ENCODE assay signal across 9 cellular contexts in genomic region chr3:15050405-15051092, GRCh38. TPM values are rescaled to one million over a fixed set of nuclear protein-coding genes. Genes with fewer than 3 reads are reported as not detected.
DNase-seq lines count a peak whose midpoint lies in the region; ATAC-seq and TF ChIP-seq lines count a peak whose summit lies in the region.
"Had no signal": no experiment of that assay in that cellular context is flagged by ENCODE, and none has a peak within 500 bp of the region (broad histone marks: within the 10 kb centered on the region; RNA-seq: fewer than 3 reads in every experiment).

No MANE protein-coding gene starts in this region.

- H3K9me3 ChIP-seq in heart right ventricle: no peaks in the 10 kb centered on the region

- DNase-seq in CD1c-positive myeloid dendritic cell (ENCODE audit: extremely low spot score) (peak; percentile 15), heart right ventricle (no peak), hippocampal formation (lab: John Stamatoyannopoulos, UW) (no peak), dorsolateral prefrontal cortex (no peak)
- no peak for DNase-seq in activated CD8-positive, alpha-beta memory T cell treated with anti-CD3 and anti-CD28 coated beads, Interleukin-2, amount 50 U/mL, for 48 hours

- H3K27ac ChIP-seq in heart right ventricle: no peak overlapping the region
- H3K27ac ChIP-seq in dorsolateral prefrontal cortex: peak overlapping the region in 3 of 59 donors; percentile 13 to 41 (median 22)
- H3K27ac ChIP-seq: SK-N-MC had no signal

- peaks cover 0 to 9% (median 0%) of the 10 kb centered on the region in 9 donors for H3K4me1 ChIP-seq in heart right ventricle

- H3K27me3 ChIP-seq in heart right ventricle (no peaks in the 10 kb centered on the region), dorsolateral prefrontal cortex (no peaks in the 10 kb centered on the region)

- H3K36me3 ChIP-seq in heart right ventricle: peaks cover 0 to 87% (median 60%) of the 10 kb centered on the region in 9 donors

- TF ChIP-seq CTCF in heart right ventricle (IDR thresholded peaks at IDR 0.05): no peak
- no peak for TF ChIP-seq CTCF in dorsolateral prefrontal cortex (IDR thresholded peaks at IDR 0.05 in 54 of 56, conservative IDR thresholded peaks at IDR 0.05 in 2 of 56; ENCODE audit: low read depth in 1 of 56, partially characterized antibody in 56 of 56)

- intact Hi-C loops in heart right ventricle (cut with DNase I) (no loop called here), dorsolateral prefrontal cortex (cut with DNase I) (no loop called here)

- WGBS in heart right ventricle, 2 donors: 86 to 89% methylated on average over 3 of the region's 3 CpGs

- ATAC-seq in GM19035 (IDR thresholded peaks at IDR 0.05; ENCODE audit: unreplicated experiment) (peak; percentile 76), HG02884 (IDR thresholded peaks at IDR 0.05; ENCODE audit: unreplicated experiment) (peak; percentile 65), heart right ventricle (no peak)

- no peak overlapping the region for H3K4me3 ChIP-seq in heart right ventricle
- H3K4me3 ChIP-seq in dorsolateral prefrontal cortex: no peak overlapping the region
- H3K4me3 ChIP-seq: SK-N-MC had no signal

TF ChIP-seq in PFSK-1, 5 proteins besides CTCF, POLR2A, EP300 and RAD21:
- TF ChIP-seq REST (IDR thresholded peaks at IDR 0.05; ENCODE audit: insufficient read depth in 1 of 2, low read depth in 2 of 2, low read length in 2 of 2): no peak
- TF ChIP-seq FOXP2 (optimal IDR thresholded peaks at IDR 0.05; ENCODE audit: borderline replicate concordance, extremely low read depth, extremely low read length, insufficient read depth): no peak
- TF ChIP-seq TAF1 (IDR thresholded peaks at IDR 0.05; ENCODE audit: borderline replicate concordance, insufficient read depth, low read length): no peak
- no peak for TF ChIP-seq SIN3A (IDR thresholded peaks at IDR 0.05; ENCODE audit: borderline replicate concordance, insufficient read depth, low read length)
- 0 out of 2 replicates have a peak, but pooled peaks have one; percentile 30 for TF ChIP-seq POLR2AphosphoS5 (IDR thresholded peaks at IDR 0.05; ENCODE audit: low read depth, low read length)

RNA-seq across cellular contexts. Expression of gene MRPS25, which starts 14.6 kb away (rescaled TPM):
- 52.4 TPM for polyA plus RNA-seq in PFSK-1 (2012; ENCODE audit: insufficient read length, low read depth)
- total RNA-seq in heart right ventricle (100 to 1,000 TPM in 4 of 10 donors, 10 to 100 TPM in 6; 64.7 to 190 (median 92.8) TPM), dorsolateral prefrontal cortex (100 to 1,000 TPM in 5 of 120 experiments, 10 to 100 TPM in 115; 54.3 to 115 (median 83.0) TPM)
- polyA plus RNA-seq in heart right ventricle: 100 to 1,000 TPM; 129 to 227 TPM

RNA-seq across cellular contexts. Expression of gene RBSN, which starts 48.4 kb away (rescaled TPM):
- 11.6 TPM for polyA plus RNA-seq in PFSK-1 (2012; ENCODE audit: insufficient read length, low read depth)
- total RNA-seq in heart right ventricle: 10 to 100 TPM; 17.4 to 23.8 (median 21.2) TPM
- polyA plus RNA-seq in heart right ventricle: 1 to 10 TPM; 5.5 to 6.5 TPM
- 10 to 100 TPM; 39.4 to 74.3 (median 61.4) TPM for total RNA-seq in dorsolateral prefrontal cortex

Comparison
In these comparisons a context has a peak if more than half of its experiments do, and no peak if none do; other contexts are left out.
1. ATAC-seq: peak in GM19035 (single experiment) and HG02884 (single experiment); none in heart right ventricle (0 of 8).